14 cellular contexts compared by ENCODE assay signal in genomic region chr7:129332354-129333056, GRCh38.
A peak's percentile ranks its signal among the peaks of the same experiment; 100 is the strongest.
DNase-seq lines count a peak whose midpoint lies in the region; ATAC-seq, FAIRE-seq and TF ChIP-seq lines count a peak whose summit lies in the region.
"Had no signal": no experiment of that assay in that cellular context is flagged by ENCODE, and none has a peak within 500 bp of the region (broad histone marks: within the 10 kb centered on the region; RNA-seq: fewer than 3 reads in every experiment).

No MANE protein-coding gene starts in this region.

- peaks cover 5% of the 10 kb centered on the region for H3K4me1 ChIP-seq in endothelial cell of umbilical vein (ENCODE audit: control insufficient read depth, extremely low read depth, insufficient read depth, low read length)
- H3K4me1 ChIP-seq in osteoblast (ENCODE audit: insufficient read depth, low read length) = peaks cover 18% of the 10 kb centered on the region
- no peaks in the 10 kb centered on the region for H3K4me1 ChIP-seq in heart left ventricle
- peaks cover 0 to 7% of the 10 kb centered on the region in 2 donors for H3K4me1 ChIP-seq in adrenal gland (replicated peaks in 1 of 2)

- H3K9ac ChIP-seq in endothelial cell of umbilical vein (replicated peaks; ENCODE audit: extremely low read depth, insufficient read depth, low read length) = no peak overlapping the region

- H2AFZ ChIP-seq in endothelial cell of umbilical vein (ENCODE audit: low read depth, low read length) = no peak overlapping the region
- H2AFZ ChIP-seq in osteoblast (ENCODE audit: low read length) = peak overlapping the region; percentile 39

- DNase-seq in Daoy (ENCODE audit: low read depth) (peak; percentile 17), NCI-H774 (lab: John Stamatoyannopoulos, UW) (peak; percentile 3), endothelial cell of umbilical vein (ENCODE audit: low read depth, low spot score) (peak; percentile 58), osteoblast (ENCODE audit: insufficient read length, low spot score, missing footprints) (peak; percentile 35), T-helper 2 cell (no peak), heart left ventricle (no peak), adrenal gland (no peak)
- DNase-seq: activated CD8-positive, alpha-beta memory T cell treated with anti-CD3 and anti-CD28 coated beads, Interleukin-2, amount 50 U/mL, for 4 hours; amygdala; CD8-positive, alpha-beta T cell; H9; Karpas-422; kidney had no signal

- 71 to 86% (median 76%) methylated on average over 3 of the region's 3 CpGs for WGBS in heart left ventricle, 4 donors
- 76 to 80% (median 78%) methylated on average over 3 of the region's 3 CpGs for WGBS in adrenal gland, 4 donors

- peak overlapping the region; percentile 1 for H3K4me2 ChIP-seq in endothelial cell of umbilical vein (ENCODE audit: insufficient read depth, low read length)
- peak overlapping the region; percentile 64 for H3K4me2 ChIP-seq in osteoblast (ENCODE audit: insufficient read depth, low read length)

- no peak for ATAC-seq in heart left ventricle
- ATAC-seq in GM19324 (IDR thresholded peaks at IDR 0.05; ENCODE audit: low FRiP score, unreplicated experiment) = no peak
- ATAC-seq: CD8-positive, alpha-beta T cell had no signal

- H3K9me3 ChIP-seq in endothelial cell of umbilical vein (replicated peaks; ENCODE audit: control insufficient read depth, insufficient read depth, low read length) = no peaks in the 10 kb centered on the region
- no peaks in the 10 kb centered on the region for H3K9me3 ChIP-seq in osteoblast (ENCODE audit: low read depth, low read length)
- H3K9me3 ChIP-seq in heart left ventricle = no peaks in the 10 kb centered on the region
- no peaks in the 10 kb centered on the region for H3K9me3 ChIP-seq in adrenal gland (replicated peaks in 1 of 3)

- POLR2A ChIA-PET in endothelial cell of umbilical vein (lab: Charles Lee) = no interaction called here

- no peaks in the 10 kb centered on the region for H3K27me3 ChIP-seq in endothelial cell of umbilical vein (ENCODE audit: control insufficient read depth in 2 of 2, insufficient read depth in 2 of 2, low read length in 2 of 2)
- no peaks in the 10 kb centered on the region for H3K27me3 ChIP-seq in osteoblast (ENCODE audit: insufficient read depth, low read length)
- no peaks in the 10 kb centered on the region for H3K27me3 ChIP-seq in heart left ventricle
- no peaks in the 10 kb centered on the region for H3K27me3 ChIP-seq in adrenal gland

- no peak for TF ChIP-seq POLR2A in endothelial cell of umbilical vein (IDR thresholded peaks at IDR 0.05; ENCODE audit: low read depth, low read length)
- TF ChIP-seq POLR2A in heart left ventricle (IDR thresholded peaks at IDR 0.05) = no peak
- no peak for TF ChIP-seq POLR2A in adrenal gland (IDR thresholded peaks at IDR 0.05)

- H3K79me2 ChIP-seq in endothelial cell of umbilical vein (ENCODE audit: control insufficient read depth, insufficient read depth, low read length) (no peaks in the 10 kb centered on the region), osteoblast (ENCODE audit: insufficient read depth, low read length) (no peaks in the 10 kb centered on the region)

- H4K20me1 ChIP-seq in endothelial cell of umbilical vein (replicated peaks; ENCODE audit: control insufficient read depth, extremely low read depth, insufficient read depth, low read length) = no peaks in the 10 kb centered on the region
- H4K20me1 ChIP-seq in osteoblast (ENCODE audit: insufficient read depth, low read length) = no peaks in the 10 kb centered on the region

- FAIRE-seq in endothelial cell of umbilical vein (lab: Jason Lieb, UNC) = no peak
- FAIRE-seq: kidney had no signal

- no peak for TF ChIP-seq CTCF in endothelial cell of umbilical vein (IDR thresholded peaks at IDR 0.05; ENCODE audit: extremely low read depth in 1 of 2, insufficient read depth in 1 of 2, low read depth in 1 of 2, low read length in 2 of 2)
- no peak for TF ChIP-seq CTCF in osteoblast (IDR thresholded peaks at IDR 0.05; ENCODE audit: extremely low read depth, low read depth, low read length)
- TF ChIP-seq CTCF in heart left ventricle (IDR thresholded peaks at IDR 0.05) = no peak
- TF ChIP-seq CTCF in adrenal gland (IDR thresholded peaks at IDR 0.05) = no peak

- dilution Hi-C loops in endothelial cell of umbilical vein (cut with MboI; ENCODE audit: extremely low pct_ligation_motif_present, low sequenced_read_pairs) = no loop called here

- H3K4me3 ChIP-seq in endothelial cell of umbilical vein (replicated peaks in 1 of 3; ENCODE audit: insufficient read depth in 1 of 3, low read depth in 1 of 3, low read length in 3 of 3) (no peak overlapping the region), osteoblast (ENCODE audit: insufficient read depth, low read length) (peak overlapping the region; percentile 14), heart left ventricle (no peak overlapping the region), adrenal gland (no peak overlapping the region)

- intact Hi-C loops in endothelial cell of umbilical vein (cut with micrococcal nuclease) (no loop called here), heart left ventricle (cut with DNase I) (no loop called here), adrenal gland (cut with DNase I) (no loop called here)

- H3K36me3 ChIP-seq in endothelial cell of umbilical vein (ENCODE audit: control insufficient read depth in 2 of 2, extremely low read depth in 1 of 2, insufficient read depth in 2 of 2, low read length in 2 of 2) (no peaks in the 10 kb centered on the region), osteoblast (ENCODE audit: insufficient read depth, low read length) (no peaks in the 10 kb centered on the region), heart left ventricle (no peaks in the 10 kb centered on the region), adrenal gland (replicated peaks in 1 of 2) (no peaks in the 10 kb centered on the region)

- CTCF ChIA-PET in endothelial cell of umbilical vein (lab: Charles Lee) = interaction anchor here (0.7 to 4.2 kb wide), 11 partner anchors 8 to 114 kb away, joined by 3 to 40 read pairs (median 3); no protein-coding TSS in a partner anchor

- H3K27ac ChIP-seq in endothelial cell of umbilical vein (ENCODE audit: insufficient read depth, low read depth, low read length) (peak overlapping the region; percentile 38), osteoblast (ENCODE audit: low read depth, low read length) (peak overlapping the region; percentile 78), heart left ventricle (no peak overlapping the region), adrenal gland (no peak overlapping the region)

- H3K9me1 ChIP-seq in endothelial cell of umbilical vein (replicated peaks; ENCODE audit: control insufficient read depth, extremely low read depth, insufficient read depth, low read length) = no peaks in the 10 kb centered on the region

- no TSS peak for BruUV-seq in endothelial cell of umbilical vein (replicated peaks; lab: Mats Ljungman, UMichigan)

TF ChIP-seq in endothelial cell of umbilical vein, 7 proteins besides CTCF, POLR2A, EP300 and RAD21:
- peak; percentile 64 for TF ChIP-seq FOS (IDR thresholded peaks at IDR 0.05; ENCODE audit: borderline replicate concordance, insufficient read depth, low read length)
- no peak for TF ChIP-seq GATA2 (IDR thresholded peaks at IDR 0.05; ENCODE audit: insufficient read depth, insufficient read length, low read depth, low read length)
- TF ChIP-seq JUN (IDR thresholded peaks at IDR 0.05; ENCODE audit: borderline replicate concordance, insufficient read depth, insufficient read length, low read depth) = peak; percentile 59

Comparison
In these comparisons a context has a peak if more than half of its experiments do, and no peak if none do; other contexts are left out.
1. DNase-seq: peak in Daoy (single experiment), NCI-H774 (single experiment), endothelial cell of umbilical vein (single experiment) and osteoblast (single experiment); none in T-helper 2 cell (0 of 5), heart left ventricle (0 of 5) and adrenal gland (0 of 7).
2. H3K27ac ChIP-seq: peak in endothelial cell of umbilical vein (single experiment) and osteoblast (single experiment); none in heart left ventricle (0 of 12) and adrenal gland (0 of 5).